Comparison of ENCODE assay signal across 14 cellular contexts in the genomic region with DNA sequence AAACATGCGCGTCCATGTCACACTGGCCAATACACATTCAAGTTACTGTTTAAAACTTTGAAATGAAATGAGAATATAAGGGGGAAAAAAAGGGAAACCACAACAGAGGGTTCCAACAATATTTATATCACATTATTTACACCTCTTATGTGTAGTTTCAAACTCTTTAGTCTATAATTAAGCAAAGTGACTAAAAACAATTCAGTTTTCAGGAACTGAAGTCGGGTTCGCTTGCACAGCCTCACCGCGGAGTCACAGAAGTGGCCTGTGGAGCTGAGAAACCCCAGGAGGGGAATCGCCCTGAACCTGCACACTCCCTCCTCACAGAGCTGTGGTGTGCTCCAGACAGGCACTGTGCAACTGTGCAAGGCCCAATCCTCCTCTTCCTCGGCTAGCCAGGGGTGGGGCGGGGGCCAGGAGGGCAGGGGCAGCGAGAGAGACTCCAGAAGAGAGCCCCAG.
DNase-seq lines count a peak whose midpoint lies in the region; ATAC-seq and TF ChIP-seq lines count a peak whose summit lies in the region.
"Had no signal": no experiment of that assay in that cellular context is flagged by ENCODE, and none has a peak within 500 bp of the region (broad histone marks: within the 10 kb centered on the region; RNA-seq: fewer than 3 reads in every experiment).

No MANE protein-coding gene starts in this region.

- TF ChIP-seq CTCF in GM12865 (IDR thresholded peaks at IDR 0.05; ENCODE audit: insufficient read depth, low read depth, low read length, missing control alignments): no peak
- no peak for TF ChIP-seq CTCF in coronary artery (IDR thresholded peaks at IDR 0.05)

- peak; percentile 77 for ATAC-seq in GM19395 (IDR thresholded peaks at IDR 0.05; ENCODE audit: unreplicated experiment)
- ATAC-seq in HG02852 (IDR thresholded peaks at IDR 0.05; ENCODE audit: unreplicated experiment): peak; percentile 82
- peak; percentile 77 for ATAC-seq in HG03571 (IDR thresholded peaks at IDR 0.05; ENCODE audit: unreplicated experiment)
- ATAC-seq: body of pancreas had no signal

- in situ Hi-C loops in ACHN (cut with HindIII; ENCODE audit: low pct_ligation_motif_present, low pct_unique_long_range_greater_than_20kb, low sequenced_read_pairs): no loop called here

- no peak overlapping the region for H3K4me3 ChIP-seq in GM12865 (ENCODE audit: low read depth, low read length)
- no peak overlapping the region for H3K4me3 ChIP-seq in coronary artery
- H3K4me3 ChIP-seq: body of pancreas, esophagus muscularis mucosa, neural progenitor cell had no signal

- DNase-seq in GM12865 (ENCODE audit: low read depth): peak; percentile 87
- no peak for DNase-seq in ACHN
- no peak for DNase-seq in coronary artery (ENCODE audit: low spot score)
- DNase-seq in SKM-1 treated with dmso at 0.1 percent for 144 hours (lab: John Stamatoyannopoulos, UW; ENCODE audit: unreplicated experiment): no peak
- no peak for DNase-seq in stimulated activated CD4-positive, alpha-beta T cell treated with anti-CD3 and anti-CD28 coated beads, Interleukin-4, amount 100 ng/mL, for 24 hours
- DNase-seq: activated CD4-positive, alpha-beta T cell treated with anti-CD3 and anti-CD28 coated beads, Interleukin-2, amount 10 ng/mL, durations not matched to agents 24 days and 14 days; body of pancreas; SHP77 treated with DMSO at 0.1 percent for 48 hours; substantia nigra had no signal

- no peak overlapping the region for H3K27ac ChIP-seq in coronary artery
- H3K27ac ChIP-seq: neural progenitor cell had no signal
